In the genomic region with DNA sequence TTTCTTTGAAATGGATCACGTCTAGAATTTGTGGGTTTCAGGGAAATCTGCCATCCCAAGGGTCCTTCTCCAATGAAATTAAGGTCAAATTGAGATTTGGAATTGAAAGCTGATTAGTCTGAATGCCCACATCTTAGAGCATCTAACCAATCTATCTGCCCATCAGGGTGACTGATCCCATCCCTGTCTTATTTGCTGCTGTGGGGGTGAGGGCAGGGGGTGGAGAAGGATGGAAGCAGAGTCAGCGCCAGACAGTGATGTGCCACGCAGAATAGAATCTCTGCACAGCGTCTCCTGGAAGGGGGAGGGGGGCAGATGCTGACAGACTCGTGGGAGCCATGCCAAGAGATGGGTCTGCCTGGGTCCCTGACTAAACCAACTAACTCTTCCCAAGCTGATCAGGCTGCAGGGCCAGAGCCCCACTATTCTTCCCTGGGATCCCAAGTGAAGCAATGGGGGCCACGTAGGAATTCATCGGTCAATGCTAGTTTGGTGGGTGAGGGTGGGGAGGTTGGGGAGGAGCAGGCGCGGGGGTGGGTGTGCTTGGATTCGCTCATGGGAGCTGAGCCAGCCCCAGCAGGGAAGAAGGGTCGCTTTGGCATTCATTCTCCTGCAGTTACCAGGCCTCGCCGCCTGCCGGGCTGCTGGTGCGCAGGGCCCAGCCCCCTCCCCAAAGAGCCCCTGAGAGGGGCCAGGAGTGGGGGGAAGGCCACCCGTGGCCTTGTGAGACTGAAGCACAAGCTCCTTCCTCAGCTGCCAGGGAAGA, we compare ENCODE assay signal across 1 cellular context.
TF ChIP-seq lines count a peak whose summit lies in the region.

No MANE protein-coding gene starts in this region.

TF ChIP-seq in SK-N-SH, 30 proteins besides CTCF, POLR2A, EP300 and RAD21:
- peak; percentile 95 for TF ChIP-seq CHD2 (IDR thresholded peaks at IDR 0.05; ENCODE audit: low read length, partially characterized antibody)
- peak; percentile 89 for TF ChIP-seq RCOR1 (IDR thresholded peaks at IDR 0.05; ENCODE audit: low read length)
- peak; percentile 14; the same call in 1 of the 2 replicates for TF ChIP-seq SMC3 (IDR thresholded peaks at IDR 0.05; ENCODE audit: low read depth, low read length)
- no peak for TF ChIP-seq YY1 (IDR thresholded peaks at IDR 0.05; ENCODE audit: low read depth)
- no peak; the same call in 1 of the 2 replicates for TF ChIP-seq RFX5 (IDR thresholded peaks at IDR 0.05; ENCODE audit: low read length)
- peak; percentile 85 for TF ChIP-seq TCF12 (IDR thresholded peaks at IDR 0.05)
- TF ChIP-seq, protein P1, sequence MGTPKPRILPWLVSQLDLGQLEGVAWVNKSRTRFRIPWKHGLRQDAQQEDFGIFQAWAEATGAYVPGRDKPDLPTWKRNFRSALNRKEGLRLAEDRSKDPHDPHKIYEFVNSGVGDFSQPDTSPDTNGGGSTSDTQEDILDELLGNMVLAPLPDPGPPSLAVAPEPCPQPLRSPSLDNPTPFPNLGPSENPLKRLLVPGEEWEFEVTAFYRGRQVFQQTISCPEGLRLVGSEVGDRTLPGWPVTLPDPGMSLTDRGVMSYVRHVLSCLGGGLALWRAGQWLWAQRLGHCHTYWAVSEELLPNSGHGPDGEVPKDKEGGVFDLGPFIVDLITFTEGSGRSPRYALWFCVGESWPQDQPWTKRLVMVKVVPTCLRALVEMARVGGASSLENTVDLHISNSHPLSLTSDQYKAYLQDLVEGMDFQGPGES (IDR thresholded peaks at IDR 0.05; ENCODE audit: low read depth, low read length) = no peak; the same call in 1 of the 2 replicates
- peak; percentile 3; the same call in 1 of the 2 replicates for TF ChIP-seq TAF1 (IDR thresholded peaks at IDR 0.05; ENCODE audit: borderline replicate concordance, low read depth, low read length)
- TF ChIP-seq, protein P2, sequence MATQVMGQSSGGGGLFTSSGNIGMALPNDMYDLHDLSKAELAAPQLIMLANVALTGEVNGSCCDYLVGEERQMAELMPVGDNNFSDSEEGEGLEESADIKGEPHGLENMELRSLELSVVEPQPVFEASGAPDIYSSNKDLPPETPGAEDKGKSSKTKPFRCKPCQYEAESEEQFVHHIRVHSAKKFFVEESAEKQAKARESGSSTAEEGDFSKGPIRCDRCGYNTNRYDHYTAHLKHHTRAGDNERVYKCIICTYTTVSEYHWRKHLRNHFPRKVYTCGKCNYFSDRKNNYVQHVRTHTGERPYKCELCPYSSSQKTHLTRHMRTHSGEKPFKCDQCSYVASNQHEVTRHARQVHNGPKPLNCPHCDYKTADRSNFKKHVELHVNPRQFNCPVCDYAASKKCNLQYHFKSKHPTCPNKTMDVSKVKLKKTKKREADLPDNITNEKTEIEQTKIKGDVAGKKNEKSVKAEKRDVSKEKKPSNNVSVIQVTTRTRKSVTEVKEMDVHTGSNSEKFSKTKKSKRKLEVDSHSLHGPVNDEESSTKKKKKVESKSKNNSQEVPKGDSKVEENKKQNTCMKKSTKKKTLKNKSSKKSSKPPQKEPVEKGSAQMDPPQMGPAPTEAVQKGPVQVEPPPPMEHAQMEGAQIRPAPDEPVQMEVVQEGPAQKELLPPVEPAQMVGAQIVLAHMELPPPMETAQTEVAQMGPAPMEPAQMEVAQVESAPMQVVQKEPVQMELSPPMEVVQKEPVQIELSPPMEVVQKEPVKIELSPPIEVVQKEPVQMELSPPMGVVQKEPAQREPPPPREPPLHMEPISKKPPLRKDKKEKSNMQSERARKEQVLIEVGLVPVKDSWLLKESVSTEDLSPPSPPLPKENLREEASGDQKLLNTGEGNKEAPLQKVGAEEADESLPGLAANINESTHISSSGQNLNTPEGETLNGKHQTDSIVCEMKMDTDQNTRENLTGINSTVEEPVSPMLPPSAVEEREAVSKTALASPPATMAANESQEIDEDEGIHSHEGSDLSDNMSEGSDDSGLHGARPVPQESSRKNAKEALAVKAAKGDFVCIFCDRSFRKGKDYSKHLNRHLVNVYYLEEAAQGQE (IDR thresholded peaks at IDR 0.05; ENCODE audit: low read depth, low read length) = no peak
- no peak for TF ChIP-seq FOXM1 (IDR thresholded peaks at IDR 0.05; ENCODE audit: low read depth)
- no peak for TF ChIP-seq RXRA (IDR thresholded peaks at IDR 0.05; ENCODE audit: borderline replicate concordance, low read depth)
- TF ChIP-seq ELF1 (IDR thresholded peaks at IDR 0.05) = no peak
- TF ChIP-seq POLR2AphosphoS5 (IDR thresholded peaks at IDR 0.05; ENCODE audit: low read depth, low read length) = peak; percentile 27; the same call in 1 of the 2 replicates
- peak; percentile 89 for TF ChIP-seq FOXJ3 (CRISPR knock-in tag; IDR thresholded peaks at IDR 0.05)
- peak; percentile 98 for TF ChIP-seq GATA2 (CRISPR knock-in tag; IDR thresholded peaks at IDR 0.05)
- TF ChIP-seq GABPA (IDR thresholded peaks at IDR 0.05; ENCODE audit: low read depth) = no peak; the same call in 1 of the 2 replicates
- TF ChIP-seq, protein P3, sequence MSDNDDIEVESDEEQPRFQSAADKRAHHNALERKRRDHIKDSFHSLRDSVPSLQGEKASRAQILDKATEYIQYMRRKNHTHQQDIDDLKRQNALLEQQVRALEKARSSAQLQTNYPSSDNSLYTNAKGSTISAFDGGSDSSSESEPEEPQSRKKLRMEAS (IDR thresholded peaks at IDR 0.05; ENCODE audit: low read depth) = peak; percentile 4; the same call in 1 of the 2 replicates
- no peak for TF ChIP-seq ZBTB33 (IDR thresholded peaks at IDR 0.05; ENCODE audit: borderline replicate concordance, low read depth)
- TF ChIP-seq NFIC (IDR thresholded peaks at IDR 0.05; ENCODE audit: borderline replicate concordance) = peak; percentile 86
- no peak for TF ChIP-seq NRF1 (IDR thresholded peaks at IDR 0.05; ENCODE audit: low read depth, low read length)
- TF ChIP-seq SIN3A (IDR thresholded peaks at IDR 0.05; ENCODE audit: borderline replicate concordance, low read depth, low read length) = no peak
- TF ChIP-seq, protein P4, sequence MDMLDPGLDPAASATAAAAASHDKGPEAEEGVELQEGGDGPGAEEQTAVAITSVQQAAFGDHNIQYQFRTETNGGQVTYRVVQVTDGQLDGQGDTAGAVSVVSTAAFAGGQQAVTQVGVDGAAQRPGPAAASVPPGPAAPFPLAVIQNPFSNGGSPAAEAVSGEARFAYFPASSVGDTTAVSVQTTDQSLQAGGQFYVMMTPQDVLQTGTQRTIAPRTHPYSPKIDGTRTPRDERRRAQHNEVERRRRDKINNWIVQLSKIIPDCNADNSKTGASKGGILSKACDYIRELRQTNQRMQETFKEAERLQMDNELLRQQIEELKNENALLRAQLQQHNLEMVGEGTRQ (IDR thresholded peaks at IDR 0.05; ENCODE audit: borderline replicate concordance, low read depth, low read length) = no peak
- peak; percentile 87 for TF ChIP-seq PBX3 (IDR thresholded peaks at IDR 0.05)
- TF ChIP-seq, protein P5, sequence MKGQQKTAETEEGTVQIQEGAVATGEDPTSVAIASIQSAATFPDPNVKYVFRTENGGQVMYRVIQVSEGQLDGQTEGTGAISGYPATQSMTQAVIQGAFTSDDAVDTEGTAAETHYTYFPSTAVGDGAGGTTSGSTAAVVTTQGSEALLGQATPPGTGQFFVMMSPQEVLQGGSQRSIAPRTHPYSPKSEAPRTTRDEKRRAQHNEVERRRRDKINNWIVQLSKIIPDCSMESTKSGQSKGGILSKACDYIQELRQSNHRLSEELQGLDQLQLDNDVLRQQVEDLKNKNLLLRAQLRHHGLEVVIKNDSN (IDR thresholded peaks at IDR 0.05; ENCODE audit: borderline replicate concordance, low read depth) = no peak
- TF ChIP-seq EZH2phosphoT487 (IDR thresholded peaks at IDR 0.05; ENCODE audit: borderline replicate concordance, low read depth) = no peak
- no peak for TF ChIP-seq FOSL2 (IDR thresholded peaks at IDR 0.05; ENCODE audit: borderline replicate concordance, low read depth)
- TF ChIP-seq TEAD4 (IDR thresholded peaks at IDR 0.05; ENCODE audit: borderline replicate concordance, insufficient read depth) = no peak
- TF ChIP-seq JUND (IDR thresholded peaks at IDR 0.05) = 0 out of 2 replicates have a peak, but pooled peaks have one; percentile 4
- peak; percentile 45 for TF ChIP-seq MXI1 (IDR thresholded peaks at IDR 0.05; ENCODE audit: low read depth, low read length)
- no peak for TF ChIP-seq MEF2A (IDR thresholded peaks at IDR 0.05; ENCODE audit: borderline replicate concordance, low read depth)
